In the genomic region with DNA sequence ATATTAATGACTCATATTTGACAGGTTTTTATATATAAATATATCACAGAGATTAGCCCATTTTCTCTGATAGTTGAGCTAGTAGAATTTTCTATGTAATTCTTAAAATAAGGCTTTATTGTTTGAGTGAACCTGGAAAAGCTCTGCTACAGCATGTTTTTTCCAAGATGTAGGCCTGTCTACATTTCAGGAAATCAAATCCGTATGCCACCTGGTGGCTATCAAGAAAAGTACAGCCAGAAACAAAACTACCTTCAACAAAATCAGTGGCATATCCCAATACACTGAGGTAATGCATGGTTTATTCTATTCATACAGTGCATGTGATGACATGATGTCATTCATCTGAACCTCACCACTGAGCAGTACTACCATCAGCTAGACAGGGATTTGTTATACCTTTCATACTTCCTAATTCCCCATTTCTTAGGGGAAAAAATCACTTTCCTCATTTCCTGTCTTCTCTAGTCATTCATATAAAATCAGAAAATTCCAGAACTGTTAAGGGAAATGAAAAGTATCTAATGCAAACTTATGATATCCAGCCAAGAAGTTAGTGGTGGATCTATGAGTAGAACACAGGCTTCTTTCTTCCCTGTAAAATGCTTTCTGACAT, we compare ENCODE assay signal across 8 cellular contexts.
A peak's percentile ranks its signal among the peaks of the same experiment; 100 is the strongest.
DNase-seq lines count a peak whose midpoint lies in the region; ATAC-seq, FAIRE-seq and TF ChIP-seq lines count a peak whose summit lies in the region.

No MANE protein-coding gene starts in this region.

- H3K9me3 ChIP-seq in GM12878 (replicated peaks; ENCODE audit: control insufficient read depth, insufficient read depth, low read length) = no peaks in the 10 kb centered on the region
- no peaks in the 10 kb centered on the region for H3K9me3 ChIP-seq in upper lobe of right lung

- no peak for TF ChIP-seq POLR2A in GM12878 (IDR thresholded peaks at IDR 0.05; ENCODE audit: low read depth, low read length)

- TF ChIP-seq CTCF in GM12878 (IDR thresholded peaks at IDR 0.05 in 2 of 3, conservative IDR thresholded peaks at IDR 0.05 in 1 of 3; ENCODE audit: control insufficient read depth in 2 of 3, extremely low read depth in 1 of 3, insufficient read depth in 1 of 3, low read depth in 3 of 3, low read length in 3 of 3) (peak; percentile 51 to 65 (median 59)), upper lobe of right lung (IDR thresholded peaks at IDR 0.05) (peak; percentile 79)

- H2AFZ ChIP-seq in GM12878 (ENCODE audit: control insufficient read depth, low read depth, low read length) = no peak overlapping the region

- H3K4me3 ChIP-seq in GM12878 (no peak overlapping the region), upper lobe of right lung (no peak overlapping the region)

- peak; percentile 97 for FAIRE-seq in GM12878 (lab: Jason Lieb, UNC)

- peak; percentile 53 for TF ChIP-seq RAD21 in GM12878 (IDR thresholded peaks at IDR 0.05; ENCODE audit: insufficient read depth, low read depth, low read length)

- WGBS in GM12878 (ENCODE audit: insufficient coverage, insufficient replicate concordance, low lambda C conversion rate, missing lambda C conversion rate) = 0% methylated on average over 1 of the region's 1 CpG

- H3K36me3 ChIP-seq in GM12878 (ENCODE audit: control insufficient read depth in 2 of 2, insufficient read depth in 2 of 2, low read length in 1 of 2) (no peaks in the 10 kb centered on the region), upper lobe of right lung (no peaks in the 10 kb centered on the region)

- no peaks in the 10 kb centered on the region for H3K79me2 ChIP-seq in GM12878 (ENCODE audit: control insufficient read depth, insufficient read depth, low read length)

- POLR2A ChIA-PET in GM12878 (lab: Charles Lee) = no interaction called here

- H4K20me1 ChIP-seq in GM12878 (ENCODE audit: control insufficient read depth, insufficient read depth) = no peaks in the 10 kb centered on the region

- H3K27ac ChIP-seq in GM12878 (ENCODE audit: control insufficient read depth, insufficient read depth) (no peak overlapping the region), upper lobe of right lung (no peak overlapping the region)

- CTCF ChIA-PET in GM12878 (lab: Yijun Ruan, JAX) = interaction anchor here (0.6 to 12.4 kb wide), 18 partner anchors 10 to 1918 kb away, joined by 3 to 207 read pairs (median 3); no protein-coding TSS in a partner anchor

- peak; percentile 54 for ATAC-seq in HG02571 (IDR thresholded peaks at IDR 0.05; ENCODE audit: unreplicated experiment)
- peak; percentile 67 for ATAC-seq in GM12878
- peak; percentile 66 for ATAC-seq in upper lobe of right lung
- no peak for ATAC-seq in HG02981 (IDR thresholded peaks at IDR 0.05; ENCODE audit: unreplicated experiment)

- H3K4me1 ChIP-seq in GM12878 (ENCODE audit: control insufficient read depth, insufficient read depth, low read length) = no peaks in the 10 kb centered on the region
- H3K4me1 ChIP-seq in upper lobe of right lung = no peaks in the 10 kb centered on the region

- no TSS peak for BruUV-seq in GM12878 (replicated peaks; lab: Mats Ljungman, UMichigan)

- SMC1A ChIA-PET in GM12878 (lab: Charles Lee; ENCODE audit: uncharacterized antibody, unreplicated experiment) = interaction anchor here (0.7 to 2.3 kb wide), 5 partner anchors 12 to 1534 kb away, joined by 3 to 23 read pairs (median 4); no protein-coding TSS in a partner anchor

- intact Hi-C loops in GM12878 (cut with micrococcal nuclease; ENCODE audit: unreplicated experiment) = loop anchor here (1.0 to 10.0 kb wide), 2 partner anchors 16 to 1473 kb away; no protein-coding TSS in a partner anchor
- intact Hi-C loops in upper lobe of right lung (cut with DNase I) = no loop called here

- RAD21 ChIA-PET in GM12878 (lab: Charles Lee; ENCODE audit: unreplicated experiment) = interaction anchor here (1.3 to 1.5 kb wide), 2 partner anchors 17 to 19 kb away, joined by 3 to 7 read pairs; no protein-coding TSS in a partner anchor

- H3K27me3 ChIP-seq in GM12878 (replicated peaks in 1 of 2; ENCODE audit: control insufficient read depth in 2 of 2, insufficient read depth in 2 of 2, low read length in 1 of 2) (no peaks in the 10 kb centered on the region), upper lobe of right lung (no peaks in the 10 kb centered on the region)

- H3K9ac ChIP-seq in GM12878 (ENCODE audit: control insufficient read depth, insufficient read depth, low read length) = no peak overlapping the region

- TF ChIP-seq EP300 in GM12878 (IDR thresholded peaks at IDR 0.05; ENCODE audit: borderline replicate concordance in 1 of 2, control insufficient read depth in 1 of 2, low read depth in 2 of 2, low read length in 2 of 2) = no peak

- no peak overlapping the region for H3K4me2 ChIP-seq in GM12878 (ENCODE audit: control insufficient read depth, insufficient read depth)

- DNase-seq in SIG-M5 treated with dmso at 0.1 percent for 504 hours (lab: John Stamatoyannopoulos, UW; ENCODE audit: unreplicated experiment) = peak; percentile 8
- DNase-seq in SIG-M5 (lab: John Stamatoyannopoulos, UW) = no peak
- DNase-seq in NCI-H2081 (lab: John Stamatoyannopoulos, UW) = peak; percentile 40 to 76
- DNase-seq in GM12878 (ENCODE audit: low read depth, low spot score) = no peak
- DNase-seq in inferior parietal cortex (ENCODE audit: extremely low spot score) = peak; percentile 78
- no peak for DNase-seq in upper lobe of right lung

- in situ Hi-C loops in GM12878 (cut with MboI) = loop anchor here (10.0 kb wide), 2 partner anchors 993 to 1293 kb away; no protein-coding TSS in a partner anchor

TF ChIP-seq in GM12878, 131 proteins besides CTCF, POLR2A, EP300 and RAD21:
- TF ChIP-seq BACH1 (IDR thresholded peaks at IDR 0.05; ENCODE audit: borderline replicate concordance) = no peak
- peak; percentile 69; the same call in 1 of the 2 replicates for TF ChIP-seq SMC3 (IDR thresholded peaks at IDR 0.05; ENCODE audit: borderline replicate concordance, low read length)
TF ChIP-seq in GM12878: peak in this region for 1.

Comparison
In these comparisons a context has a peak if more than half of its experiments do, and no peak if none do; other contexts are left out.
1. DNase-seq: peak in SIG-M5 treated with dmso at 0.1 percent for 504 hours (single experiment), NCI-H2081 (2 of 2) and inferior parietal cortex (single experiment); none in SIG-M5 (single experiment), GM12878 (single experiment) and upper lobe of right lung (single experiment).